In the genomic region with DNA sequence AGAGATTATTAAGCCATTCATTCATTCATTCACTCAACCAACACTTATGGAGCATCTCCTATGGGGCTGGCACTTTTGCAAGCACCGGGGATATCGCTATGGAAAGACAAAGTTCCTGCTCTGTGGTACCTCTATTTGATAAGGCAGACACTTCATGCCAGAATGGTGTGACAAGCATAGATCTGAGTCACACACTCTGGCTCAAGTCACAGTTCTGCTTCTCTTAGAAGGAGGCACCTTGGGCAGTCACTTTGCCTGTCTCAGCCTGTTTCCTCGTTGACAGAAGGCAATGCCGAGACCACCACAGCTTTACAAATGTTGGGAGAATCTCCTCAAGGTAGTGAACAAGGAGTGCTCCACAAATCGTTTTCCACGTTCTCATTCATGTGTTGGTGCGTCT, we compare ENCODE assay signal across 2 cellular contexts.
TF ChIP-seq lines count a peak whose summit lies in the region.

No MANE protein-coding gene starts in this region.

TF ChIP-seq in IMR-90, 13 proteins besides CTCF, POLR2A, EP300 and RAD21 (continued from another document):
- no peak for TF ChIP-seq CEBPB (IDR thresholded peaks at IDR 0.05; ENCODE audit: low read depth, low read length)
- no peak for TF ChIP-seq SMC3 (IDR thresholded peaks at IDR 0.05; ENCODE audit: low read depth, low read length)
- TF ChIP-seq, protein P1, sequence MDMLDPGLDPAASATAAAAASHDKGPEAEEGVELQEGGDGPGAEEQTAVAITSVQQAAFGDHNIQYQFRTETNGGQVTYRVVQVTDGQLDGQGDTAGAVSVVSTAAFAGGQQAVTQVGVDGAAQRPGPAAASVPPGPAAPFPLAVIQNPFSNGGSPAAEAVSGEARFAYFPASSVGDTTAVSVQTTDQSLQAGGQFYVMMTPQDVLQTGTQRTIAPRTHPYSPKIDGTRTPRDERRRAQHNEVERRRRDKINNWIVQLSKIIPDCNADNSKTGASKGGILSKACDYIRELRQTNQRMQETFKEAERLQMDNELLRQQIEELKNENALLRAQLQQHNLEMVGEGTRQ (IDR thresholded peaks at IDR 0.05; ENCODE audit: low read depth, low read length) = no peak
- no peak for TF ChIP-seq RCOR1 (IDR thresholded peaks at IDR 0.05; ENCODE audit: insufficient replicate concordance, low read length)
- no peak for TF ChIP-seq CHD1 (IDR thresholded peaks at IDR 0.05; ENCODE audit: low read depth, low read length)
- no peak for TF ChIP-seq MAZ (IDR thresholded peaks at IDR 0.05; ENCODE audit: borderline replicate concordance, low read depth, low read length)

TF ChIP-seq in WTC11, 78 proteins besides CTCF, POLR2A, EP300 and RAD21 (continued from another document):
- TF ChIP-seq, protein P2, sequence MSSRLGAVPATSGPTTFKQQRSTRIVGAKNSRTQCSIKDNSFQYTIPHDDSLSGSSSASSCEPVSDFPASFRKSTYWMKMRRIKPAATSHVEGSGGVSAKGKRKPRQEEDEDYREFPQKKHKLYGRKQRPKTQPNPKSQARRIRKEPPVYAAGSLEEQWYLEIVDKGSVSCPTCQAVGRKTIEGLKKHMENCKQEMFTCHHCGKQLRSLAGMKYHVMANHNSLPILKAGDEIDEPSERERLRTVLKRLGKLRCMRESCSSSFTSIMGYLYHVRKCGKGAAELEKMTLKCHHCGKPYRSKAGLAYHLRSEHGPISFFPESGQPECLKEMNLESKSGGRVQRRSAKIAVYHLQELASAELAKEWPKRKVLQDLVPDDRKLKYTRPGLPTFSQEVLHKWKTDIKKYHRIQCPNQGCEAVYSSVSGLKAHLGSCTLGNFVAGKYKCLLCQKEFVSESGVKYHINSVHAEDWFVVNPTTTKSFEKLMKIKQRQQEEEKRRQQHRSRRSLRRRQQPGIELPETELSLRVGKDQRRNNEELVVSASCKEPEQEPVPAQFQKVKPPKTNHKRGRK (CRISPR knock-in tag; IDR thresholded peaks at IDR 0.05; ENCODE audit: borderline replicate concordance) = no peak
- TF ChIP-seq GABPB1 (CRISPR knock-in tag; IDR thresholded peaks at IDR 0.05) (no peak), ZNF396 (CRISPR knock-in tag; IDR thresholded peaks at IDR 0.05; ENCODE audit: borderline replicate concordance) (no peak), ETV6 (CRISPR knock-in tag; IDR thresholded peaks at IDR 0.05) (no peak), IRF2 (CRISPR knock-in tag; IDR thresholded peaks at IDR 0.05; ENCODE audit: borderline replicate concordance, low read depth) (no peak), ATF1 (CRISPR knock-in tag; IDR thresholded peaks at IDR 0.05) (no peak), ZNF317 (CRISPR knock-in tag; IDR thresholded peaks at IDR 0.05; ENCODE audit: borderline replicate concordance, low read depth) (no peak), ZNF416 (CRISPR knock-in tag; IDR thresholded peaks at IDR 0.05) (no peak), ZNF219 (CRISPR knock-in tag; IDR thresholded peaks at IDR 0.05; ENCODE audit: borderline replicate concordance) (no peak), CBFB (CRISPR knock-in tag; IDR thresholded peaks at IDR 0.05; ENCODE audit: low read depth) (no peak), ZNF232 (CRISPR knock-in tag; IDR thresholded peaks at IDR 0.05) (no peak), CREB1 (CRISPR knock-in tag; IDR thresholded peaks at IDR 0.05) (no peak), HMGA2 (CRISPR knock-in tag; IDR thresholded peaks at IDR 0.05) (no peak), NR2C2 (CRISPR knock-in tag; IDR thresholded peaks at IDR 0.05) (no peak)
- TF ChIP-seq, protein P3, sequence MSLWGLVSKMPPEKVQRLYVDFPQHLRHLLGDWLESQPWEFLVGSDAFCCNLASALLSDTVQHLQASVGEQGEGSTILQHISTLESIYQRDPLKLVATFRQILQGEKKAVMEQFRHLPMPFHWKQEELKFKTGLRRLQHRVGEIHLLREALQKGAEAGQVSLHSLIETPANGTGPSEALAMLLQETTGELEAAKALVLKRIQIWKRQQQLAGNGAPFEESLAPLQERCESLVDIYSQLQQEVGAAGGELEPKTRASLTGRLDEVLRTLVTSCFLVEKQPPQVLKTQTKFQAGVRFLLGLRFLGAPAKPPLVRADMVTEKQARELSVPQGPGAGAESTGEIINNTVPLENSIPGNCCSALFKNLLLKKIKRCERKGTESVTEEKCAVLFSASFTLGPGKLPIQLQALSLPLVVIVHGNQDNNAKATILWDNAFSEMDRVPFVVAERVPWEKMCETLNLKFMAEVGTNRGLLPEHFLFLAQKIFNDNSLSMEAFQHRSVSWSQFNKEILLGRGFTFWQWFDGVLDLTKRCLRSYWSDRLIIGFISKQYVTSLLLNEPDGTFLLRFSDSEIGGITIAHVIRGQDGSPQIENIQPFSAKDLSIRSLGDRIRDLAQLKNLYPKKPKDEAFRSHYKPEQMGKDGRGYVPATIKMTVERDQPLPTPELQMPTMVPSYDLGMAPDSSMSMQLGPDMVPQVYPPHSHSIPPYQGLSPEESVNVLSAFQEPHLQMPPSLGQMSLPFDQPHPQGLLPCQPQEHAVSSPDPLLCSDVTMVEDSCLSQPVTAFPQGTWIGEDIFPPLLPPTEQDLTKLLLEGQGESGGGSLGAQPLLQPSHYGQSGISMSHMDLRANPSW (CRISPR knock-in tag; conservative IDR thresholded peaks at IDR 0.05; ENCODE audit: low read depth) = no peak
- TF ChIP-seq, protein P4, sequence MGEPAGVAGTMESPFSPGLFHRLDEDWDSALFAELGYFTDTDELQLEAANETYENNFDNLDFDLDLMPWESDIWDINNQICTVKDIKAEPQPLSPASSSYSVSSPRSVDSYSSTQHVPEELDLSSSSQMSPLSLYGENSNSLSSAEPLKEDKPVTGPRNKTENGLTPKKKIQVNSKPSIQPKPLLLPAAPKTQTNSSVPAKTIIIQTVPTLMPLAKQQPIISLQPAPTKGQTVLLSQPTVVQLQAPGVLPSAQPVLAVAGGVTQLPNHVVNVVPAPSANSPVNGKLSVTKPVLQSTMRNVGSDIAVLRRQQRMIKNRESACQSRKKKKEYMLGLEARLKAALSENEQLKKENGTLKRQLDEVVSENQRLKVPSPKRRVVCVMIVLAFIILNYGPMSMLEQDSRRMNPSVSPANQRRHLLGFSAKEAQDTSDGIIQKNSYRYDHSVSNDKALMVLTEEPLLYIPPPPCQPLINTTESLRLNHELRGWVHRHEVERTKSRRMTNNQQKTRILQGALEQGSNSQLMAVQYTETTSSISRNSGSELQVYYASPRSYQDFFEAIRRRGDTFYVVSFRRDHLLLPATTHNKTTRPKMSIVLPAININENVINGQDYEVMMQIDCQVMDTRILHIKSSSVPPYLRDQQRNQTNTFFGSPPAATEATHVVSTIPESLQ (CRISPR knock-in tag; IDR thresholded peaks at IDR 0.05) = no peak
- TF ChIP-seq, protein P5, sequence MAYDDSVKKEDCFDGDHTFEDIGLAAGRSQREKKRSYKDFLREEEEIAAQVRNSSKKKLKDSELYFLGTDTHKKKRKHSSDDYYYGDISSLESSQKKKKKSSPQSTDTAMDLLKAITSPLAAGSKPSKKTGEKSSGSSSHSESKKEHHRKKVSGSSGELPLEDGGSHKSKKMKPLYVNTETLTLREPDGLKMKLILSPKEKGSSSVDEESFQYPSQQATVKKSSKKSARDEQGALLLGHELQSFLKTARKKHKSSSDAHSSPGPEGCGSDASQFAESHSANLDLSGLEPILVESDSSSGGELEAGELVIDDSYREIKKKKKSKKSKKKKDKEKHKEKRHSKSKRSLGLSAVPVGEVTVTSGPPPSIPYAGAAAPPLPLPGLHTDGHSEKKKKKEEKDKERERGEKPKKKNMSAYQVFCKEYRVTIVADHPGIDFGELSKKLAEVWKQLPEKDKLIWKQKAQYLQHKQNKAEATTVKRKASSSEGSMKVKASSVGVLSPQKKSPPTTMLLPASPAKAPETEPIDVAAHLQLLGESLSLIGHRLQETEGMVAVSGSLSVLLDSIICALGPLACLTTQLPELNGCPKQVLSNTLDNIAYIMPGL (CRISPR knock-in tag; IDR thresholded peaks at IDR 0.05) = no peak
- TF ChIP-seq, protein P6, sequence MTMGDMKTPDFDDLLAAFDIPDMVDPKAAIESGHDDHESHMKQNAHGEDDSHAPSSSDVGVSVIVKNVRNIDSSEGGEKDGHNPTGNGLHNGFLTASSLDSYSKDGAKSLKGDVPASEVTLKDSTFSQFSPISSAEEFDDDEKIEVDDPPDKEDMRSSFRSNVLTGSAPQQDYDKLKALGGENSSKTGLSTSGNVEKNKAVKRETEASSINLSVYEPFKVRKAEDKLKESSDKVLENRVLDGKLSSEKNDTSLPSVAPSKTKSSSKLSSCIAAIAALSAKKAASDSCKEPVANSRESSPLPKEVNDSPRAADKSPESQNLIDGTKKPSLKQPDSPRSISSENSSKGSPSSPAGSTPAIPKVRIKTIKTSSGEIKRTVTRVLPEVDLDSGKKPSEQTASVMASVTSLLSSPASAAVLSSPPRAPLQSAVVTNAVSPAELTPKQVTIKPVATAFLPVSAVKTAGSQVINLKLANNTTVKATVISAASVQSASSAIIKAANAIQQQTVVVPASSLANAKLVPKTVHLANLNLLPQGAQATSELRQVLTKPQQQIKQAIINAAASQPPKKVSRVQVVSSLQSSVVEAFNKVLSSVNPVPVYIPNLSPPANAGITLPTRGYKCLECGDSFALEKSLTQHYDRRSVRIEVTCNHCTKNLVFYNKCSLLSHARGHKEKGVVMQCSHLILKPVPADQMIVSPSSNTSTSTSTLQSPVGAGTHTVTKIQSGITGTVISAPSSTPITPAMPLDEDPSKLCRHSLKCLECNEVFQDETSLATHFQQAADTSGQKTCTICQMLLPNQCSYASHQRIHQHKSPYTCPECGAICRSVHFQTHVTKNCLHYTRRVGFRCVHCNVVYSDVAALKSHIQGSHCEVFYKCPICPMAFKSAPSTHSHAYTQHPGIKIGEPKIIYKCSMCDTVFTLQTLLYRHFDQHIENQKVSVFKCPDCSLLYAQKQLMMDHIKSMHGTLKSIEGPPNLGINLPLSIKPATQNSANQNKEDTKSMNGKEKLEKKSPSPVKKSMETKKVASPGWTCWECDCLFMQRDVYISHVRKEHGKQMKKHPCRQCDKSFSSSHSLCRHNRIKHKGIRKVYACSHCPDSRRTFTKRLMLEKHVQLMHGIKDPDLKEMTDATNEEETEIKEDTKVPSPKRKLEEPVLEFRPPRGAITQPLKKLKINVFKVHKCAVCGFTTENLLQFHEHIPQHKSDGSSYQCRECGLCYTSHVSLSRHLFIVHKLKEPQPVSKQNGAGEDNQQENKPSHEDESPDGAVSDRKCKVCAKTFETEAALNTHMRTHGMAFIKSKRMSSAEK (CRISPR knock-in tag; IDR thresholded peaks at IDR 0.05; ENCODE audit: borderline replicate concordance) = no peak
TF ChIP-seq in WTC11: peak in this region for 0.
